ENCODE assay signal across 27 cellular contexts in genomic region chr10:120205368-120206018, GRCh38.
DNase-seq lines count a peak whose midpoint lies in the region; ATAC-seq, FAIRE-seq and TF ChIP-seq lines count a peak whose summit lies in the region.
"Had no signal": no experiment of that assay in that cellular context is flagged by ENCODE, and none has a peak within 500 bp of the region (broad histone marks: within the 10 kb centered on the region; RNA-seq: fewer than 3 reads in every experiment).

No MANE protein-coding gene starts in this region.

- WGBS in lung, 2 donors = 76 to 89% methylated on average over 2 of the region's 2 CpGs
- 66 to 78% (median 76%) methylated on average over 2 of the region's 2 CpGs for WGBS in small intestine, 3 donors

- peak; percentile 27 for ATAC-seq in lung (ENCODE audit: insufficient read depth, low FRiP score)
- ATAC-seq in GM18907 (IDR thresholded peaks at IDR 0.05; ENCODE audit: unreplicated experiment) = no peak
- ATAC-seq: A549; CD8-positive, alpha-beta T cell; PC-3 had no signal

- no peak for FAIRE-seq in small intestine (lab: Jason Lieb, UNC)
- FAIRE-seq: A549, GM18507 had no signal

- DNase-seq in COR-L47 (lab: John Stamatoyannopoulos, UW) (peak; percentile 8), NCI-H69 (lab: John Stamatoyannopoulos, UW) (peak; percentile 67), cerebellum (ENCODE audit: low spot score) (peak; percentile 22), lung (ENCODE audit: low spot score) (no peak), AG08396 (ENCODE audit: low spot score) (no peak), small intestine (no peak)
- DNase-seq: C1 segment of cervical spinal cord; CD8-positive, alpha-beta T cell; GOT3; HFFc6; NCI-H1092; NCI-H1436 treated with DMSO at 0.1 percent for 48 hours; NCI-H187 treated with DMSO at 0.1 percent for 48 hours; NCI-H2107; NCI-H446; NCI-H524 treated with DMSO at 0.1 percent for 48 hours; NCI-H82; NK-92 treated with Interleukin-12 subunit alpha and Interleukin-12 subunit beta, amount 100 ng/mL, for 24 hours; Right ventricle myocardium superior had no signal

- no peak for TF ChIP-seq CTCF in lung (IDR thresholded peaks at IDR 0.05; ENCODE audit: control extremely low read depth, extremely low read depth)

- H3K9me3 ChIP-seq in lung (ENCODE audit: control insufficient read depth in 2 of 2, insufficient read depth in 1 of 2, low read length in 1 of 2) (peaks cover 0 to 1% of the 10 kb centered on the region in 2 donors), small intestine (ENCODE audit: control insufficient read depth, low read depth) (no peaks in the 10 kb centered on the region)
- H3K9me3 ChIP-seq: A549, HAP-1, SJSA1 had no signal

- H3K4me1 ChIP-seq in lung (ENCODE audit: control insufficient read depth in 2 of 2, insufficient read depth in 2 of 2, low read length in 2 of 2) = no peaks in the 10 kb centered on the region
- H3K4me1 ChIP-seq in small intestine (ENCODE audit: control insufficient read depth in 2 of 2, insufficient read depth in 1 of 2, low read depth in 1 of 2, low read length in 1 of 2) = no peaks in the 10 kb centered on the region
- H3K4me1 ChIP-seq: A549, HAP-1, SJSA1 had no signal

- no peaks in the 10 kb centered on the region for H3K27me3 ChIP-seq in lung (ENCODE audit: control insufficient read depth, insufficient read depth)
- peaks cover 0 to 3% of the 10 kb centered on the region in 2 donors for H3K27me3 ChIP-seq in small intestine (ENCODE audit: control insufficient read depth in 2 of 2, insufficient read depth in 2 of 2, low read length in 2 of 2)

- H3K36me3 ChIP-seq in lung (ENCODE audit: control insufficient read depth in 2 of 2, insufficient read depth in 2 of 2, low read length in 2 of 2) = no peaks in the 10 kb centered on the region
- H3K36me3 ChIP-seq in small intestine (ENCODE audit: control insufficient read depth in 2 of 2, insufficient read depth in 2 of 2, low read length in 2 of 2) = no peaks in the 10 kb centered on the region
- H3K36me3 ChIP-seq: HAP-1, SJSA1 had no signal

- H3K27ac ChIP-seq in lung (ENCODE audit: low read depth in 1 of 2, low read length in 1 of 2) (no peak overlapping the region), small intestine (ENCODE audit: low read depth in 1 of 2, low read length in 1 of 2) (no peak overlapping the region)
- H3K27ac ChIP-seq: A549, HL-60, KMS-11, SJSA1 had no signal

- H3K4me3 ChIP-seq in lung (no peak overlapping the region), small intestine (ENCODE audit: low read depth in 1 of 2, low read length in 2 of 2) (no peak overlapping the region)
- H3K4me3 ChIP-seq: A549, HAP-1, SJSA1 had no signal

Comparison
In these comparisons a context has a peak if more than half of its experiments do, and no peak if none do; other contexts are left out.
1. DNase-seq: peak in COR-L47 (single experiment), NCI-H69 (single experiment) and cerebellum (single experiment); none in lung (single experiment), AG08396 (single experiment) and small intestine (single experiment).